In the genomic region with DNA sequence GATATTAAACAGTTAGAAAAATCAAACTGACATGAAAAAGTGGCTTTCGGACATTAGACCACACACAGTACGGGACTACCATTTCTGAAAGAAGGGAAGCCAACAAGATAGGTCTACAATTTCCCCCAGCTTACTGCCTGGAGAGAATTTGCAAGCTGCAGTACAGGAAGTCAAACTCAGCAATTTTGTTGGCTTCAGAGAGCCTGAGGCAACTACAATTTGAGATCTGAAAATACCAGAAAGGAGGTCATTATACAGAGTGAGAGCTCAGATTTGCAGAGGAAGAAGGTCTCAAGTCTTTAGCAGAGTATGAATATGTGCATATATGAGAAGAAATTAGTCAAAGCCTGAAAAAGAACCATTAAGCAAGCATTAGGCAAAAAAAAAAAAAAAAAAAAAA, we compare ENCODE assay signal across 16 cellular contexts.
DNase-seq lines count a peak whose midpoint lies in the region; ATAC-seq, FAIRE-seq and TF ChIP-seq lines count a peak whose summit lies in the region.
"Had no signal": no experiment of that assay in that cellular context is flagged by ENCODE, and none has a peak within 500 bp of the region (broad histone marks: within the 10 kb centered on the region; RNA-seq: fewer than 3 reads in every experiment).

No MANE protein-coding gene starts in this region.

- no peak overlapping the region for H3K9ac ChIP-seq in IMR-90 (ENCODE audit: low read depth, low read length)

- BruUV-seq in IMR-90 (replicated peaks; lab: Mats Ljungman, UMichigan), result no TSS peak

- H3K4me3 Mint-ChIP-seq in osteocyte (ENCODE audit: unreplicated experiment), result peak overlapping the region; percentile 6
- no peak overlapping the region for H3K4me3 Mint-ChIP-seq in activated CD4-positive, alpha-beta memory T cell treated with anti-CD3 and anti-CD28 coated beads for 36 hours
- H3K4me3 Mint-ChIP-seq: activated CD4-positive, alpha-beta memory T cell treated with anti-CD3 and anti-CD28 coated beads, Interleukin-2, amount 10 ng/mL, durations not matched to agents 7 days and 5 days; activated T-cell treated with anti-CD3 and anti-CD28 coated beads, Interleukin-2, amount 50 U/mL, for 72 hours; endodermal cell; H9; naive thymus-derived CD8-positive, alpha-beta T cell had no signal

- H3K18ac ChIP-seq in IMR-90 (ENCODE audit: low read depth, low read length), result peak overlapping the region; percentile 6; the same call in 1 of the 2 replicates

- H4K5ac ChIP-seq in IMR-90 (ENCODE audit: low read depth, low read length), result no peak overlapping the region

- TF ChIP-seq CTCF in IMR-90 (conservative IDR thresholded peaks at IDR 0.05; ENCODE audit: low read depth, low read length), result no peak
- no peak for TF ChIP-seq CTCF in bronchial epithelial cell (IDR thresholded peaks at IDR 0.05; ENCODE audit: insufficient read depth, low read length, severe bottlenecking)
- TF ChIP-seq CTCF in osteocyte (IDR thresholded peaks at IDR 0.05), result no peak
- no peak for TF ChIP-seq CTCF in prostate gland (IDR thresholded peaks at IDR 0.05)

- H3K79me1 ChIP-seq in IMR-90 (ENCODE audit: low read depth in 1 of 2, low read length in 2 of 2), result peaks cover 3 to 13% of the 10 kb centered on the region in 2 experiments; a peak in 2 of 4 replicates

- TF ChIP-seq RAD21 in IMR-90 (IDR thresholded peaks at IDR 0.05; ENCODE audit: low read length), result no peak

- CTCF ChIA-PET in IMR-90 (lab: Yijun Ruan, JAX), result no interaction called here
- CTCF ChIA-PET in activated CD4-positive, alpha-beta memory T cell treated with anti-CD3 and anti-CD28 coated beads for 36 hours (lab: Charles Lee), result interaction anchor here (0.6 to 1.8 kb wide), 2 partner anchors 9 to 57 kb away, joined by 3 to 5 read pairs; no protein-coding TSS in a partner anchor

- H2AFZ ChIP-seq in IMR-90 (replicated peaks; ENCODE audit: low read length, poor library complexity), result no peak overlapping the region

- peak; percentile 47 for ATAC-seq in GM18861 (IDR thresholded peaks at IDR 0.05; ENCODE audit: unreplicated experiment)
- 0 out of 2 replicates have a peak, but pooled peaks have one; percentile 25 for ATAC-seq in IMR-90 (ENCODE audit: low read depth)
- ATAC-seq in HG03565 (IDR thresholded peaks at IDR 0.05; ENCODE audit: unreplicated experiment), result no peak
- ATAC-seq: activated T-cell treated with anti-CD3 and anti-CD28 coated beads, Interleukin-2, amount 50 U/mL, for 72 hours; lower lobe of right lung; naive thymus-derived CD8-positive, alpha-beta T cell had no signal

- H3K4me1 ChIP-seq in IMR-90 (ENCODE audit: control insufficient read depth, insufficient read depth, low read length), result peaks cover 14% of the 10 kb centered on the region
- no peaks in the 10 kb centered on the region for H3K4me1 ChIP-seq in prostate gland (replicated peaks)
- H3K4me1 ChIP-seq: lower lobe of right lung had no signal

- H3K27ac Mint-ChIP-seq in osteocyte (ENCODE audit: unreplicated experiment), result peak overlapping the region; percentile 91
- no peak overlapping the region for H3K27ac Mint-ChIP-seq in activated CD4-positive, alpha-beta memory T cell treated with anti-CD3 and anti-CD28 coated beads for 36 hours
- H3K27ac Mint-ChIP-seq: activated CD4-positive, alpha-beta memory T cell treated with anti-CD3 and anti-CD28 coated beads, Interleukin-2, amount 10 ng/mL, durations not matched to agents 7 days and 5 days; activated T-cell treated with anti-CD3 and anti-CD28 coated beads, Interleukin-2, amount 50 U/mL, for 72 hours; endodermal cell had no signal

- no peaks in the 10 kb centered on the region for H3K9me1 ChIP-seq in IMR-90 (ENCODE audit: insufficient read depth, low read length)

- 100% methylated on average over 2 of the region's 2 CpGs; no CpG with 5 or more reads in 1 of the 2 experiments for WGBS in IMR-90 (ENCODE audit: extremely low coverage in 2 of 2, insufficient read length in 1 of 2), 2 experiments
- 92% methylated on average over 2 of the region's 2 CpGs for WGBS in prostate gland

- TF ChIP-seq POLR2A in IMR-90 (IDR thresholded peaks at IDR 0.05; ENCODE audit: low read depth, low read length) (no peak), prostate gland (IDR thresholded peaks at IDR 0.05) (no peak)

- H3K23ac ChIP-seq in IMR-90 (ENCODE audit: low read depth, low read length), result no peak overlapping the region

- POLR2A ChIA-PET in IMR-90 (lab: Charles Lee; ENCODE audit: unreplicated experiment), result no interaction called here
- POLR2A ChIA-PET in activated CD4-positive, alpha-beta memory T cell treated with anti-CD3 and anti-CD28 coated beads for 36 hours (lab: Charles Lee), result no interaction called here

- H3K36me3 Mint-ChIP-seq in osteocyte (ENCODE audit: unreplicated experiment), result peaks cover 14% of the 10 kb centered on the region
- H3K36me3 Mint-ChIP-seq in activated CD4-positive, alpha-beta memory T cell treated with anti-CD3 and anti-CD28 coated beads for 36 hours, result peaks cover 40% of the 10 kb centered on the region

- H3K56ac ChIP-seq in IMR-90 (ENCODE audit: extremely low read depth, insufficient read depth, low read length), result no peak overlapping the region

- 0 out of 2 replicates have a peak overlapping the region, but pooled peaks have one; percentile 1 for H3K4ac ChIP-seq in IMR-90 (ENCODE audit: low read depth, low read length)

- no peak for FAIRE-seq in bronchial epithelial cell (lab: Jason Lieb, UNC)

- H2BK120ac ChIP-seq in IMR-90 (ENCODE audit: low read depth, low read length), result no peak overlapping the region

- no peak overlapping the region for H2BK15ac ChIP-seq in IMR-90 (ENCODE audit: low read depth, low read length)

- no peaks in the 10 kb centered on the region for H4K20me1 ChIP-seq in IMR-90 (ENCODE audit: insufficient read depth, low read length)

- no peak overlapping the region; the same call in 1 of the 2 replicates for H2BK20ac ChIP-seq in IMR-90 (ENCODE audit: low read depth, low read length)

- in situ Hi-C loops in IMR-90 (cut with MboI; ENCODE audit: low sequenced_read_pairs), result no loop called here

- no peak overlapping the region for H3K27ac ChIP-seq in IMR-90 (ENCODE audit: insufficient read depth, low read length)
- H3K27ac ChIP-seq in prostate gland, result no peak overlapping the region
- H3K27ac ChIP-seq: lower lobe of right lung had no signal

- H3K27me3 Mint-ChIP-seq in osteocyte (ENCODE audit: unreplicated experiment), result no peaks in the 10 kb centered on the region
- H3K27me3 Mint-ChIP-seq in activated CD4-positive, alpha-beta memory T cell treated with anti-CD3 and anti-CD28 coated beads for 36 hours, result no peaks in the 10 kb centered on the region
- H3K27me3 Mint-ChIP-seq: activated CD4-positive, alpha-beta memory T cell treated with anti-CD3 and anti-CD28 coated beads, Interleukin-2, amount 10 ng/mL, durations not matched to agents 7 days and 5 days; naive thymus-derived CD8-positive, alpha-beta T cell had no signal

- no peak overlapping the region for H4K91ac ChIP-seq in IMR-90 (ENCODE audit: insufficient read depth, low read depth, low read length)

- no peak overlapping the region; the same call in 1 of the 2 replicates for H3K4me2 ChIP-seq in IMR-90 (ENCODE audit: low read depth, low read length)

- intact Hi-C loops in IMR-90 (cut with micrococcal nuclease), result no loop called here
- intact Hi-C loops in activated CD4-positive, alpha-beta memory T cell treated with anti-CD3 and anti-CD28 coated beads for 36 hours (cut with micrococcal nuclease), result no loop called here
- intact Hi-C loops in prostate gland (cut with DNase I), result no loop called here

- H3K9me3 ChIP-seq in IMR-90 (ENCODE audit: control insufficient read depth, insufficient read depth, low read length), result no peaks in the 10 kb centered on the region
- no peaks in the 10 kb centered on the region for H3K9me3 ChIP-seq in prostate gland
- H3K9me3 ChIP-seq: lower lobe of right lung had no signal

- H3K4me1 Mint-ChIP-seq in osteocyte (ENCODE audit: unreplicated experiment), result peaks cover 81% of the 10 kb centered on the region
- H3K4me1 Mint-ChIP-seq in activated CD4-positive, alpha-beta memory T cell treated with anti-CD3 and anti-CD28 coated beads for 36 hours (ENCODE audit: low read depth), result peaks cover 2% of the 10 kb centered on the region

- no peak overlapping the region for H2BK5ac ChIP-seq in IMR-90 (ENCODE audit: low read depth, low read length, poor library complexity, severe bottlenecking)

- dilution Hi-C loops in IMR-90 (cut with HindIII; ENCODE audit: low sequenced_read_pairs, unreplicated experiment), result no loop called here

- H2AK9ac ChIP-seq in IMR-90 (replicated peaks; ENCODE audit: low read depth, low read length, poor library complexity), result no peak overlapping the region

- H3K27me3 ChIP-seq in IMR-90 (ENCODE audit: control insufficient read depth, insufficient read depth, low read length), result no peaks in the 10 kb centered on the region
- no peaks in the 10 kb centered on the region for H3K27me3 ChIP-seq in bronchial epithelial cell (ENCODE audit: control insufficient read depth, insufficient read depth, low read length)
- no peaks in the 10 kb centered on the region for H3K27me3 ChIP-seq in prostate gland (replicated peaks; ENCODE audit: insufficient read depth)

- H3K4me3 ChIP-seq in IMR-90 (ENCODE audit: insufficient read depth, low read depth, low read length) (no peak overlapping the region), bronchial epithelial cell (ENCODE audit: low read depth, low read length) (no peak overlapping the region), prostate gland (no peak overlapping the region)
- H3K4me3 ChIP-seq: lower lobe of right lung had no signal

- H3K36me3 ChIP-seq in IMR-90 (ENCODE audit: control insufficient read depth, insufficient read depth, low read length) (no peaks in the 10 kb centered on the region), bronchial epithelial cell (ENCODE audit: control insufficient read depth, insufficient read depth, low read length) (no peaks in the 10 kb centered on the region), prostate gland (no peaks in the 10 kb centered on the region)
- H3K36me3 ChIP-seq: lower lobe of right lung had no signal

- no peaks in the 10 kb centered on the region for H3K9me3 Mint-ChIP-seq in osteocyte (ENCODE audit: unreplicated experiment)
- H3K9me3 Mint-ChIP-seq in activated CD4-positive, alpha-beta memory T cell treated with anti-CD3 and anti-CD28 coated beads for 36 hours, result no peaks in the 10 kb centered on the region
- H3K9me3 Mint-ChIP-seq: activated CD4-positive, alpha-beta memory T cell treated with anti-CD3 and anti-CD28 coated beads, Interleukin-2, amount 10 ng/mL, durations not matched to agents 7 days and 5 days; activated T-cell treated with anti-CD3 and anti-CD28 coated beads, Interleukin-2, amount 50 U/mL, for 72 hours; endodermal cell; H9; naive thymus-derived CD8-positive, alpha-beta T cell had no signal

- H2AK5ac ChIP-seq in IMR-90 (ENCODE audit: low read depth, low read length), result no peak overlapping the region

- DNase-seq in IMR-90 (peak; percentile 18), bronchial epithelial cell (ENCODE audit: low read depth) (peak; percentile 19), osteocyte (ENCODE audit: extremely low spot score, unreplicated experiment) (no peak), NCI-H1092 treated with DMSO at 0.1 percent for 48 hours (lab: John Stamatoyannopoulos, UW) (no peak), prostate gland (ENCODE audit: low spot score) (no peak)
- no peak for DNase-seq in activated CD4-positive, alpha-beta memory T cell treated with anti-CD3 and anti-CD28 coated beads for 36 hours
- DNase-seq: activated CD4-positive, alpha-beta memory T cell treated with anti-CD3 and anti-CD28 coated beads, Interleukin-2, amount 10 ng/mL, durations not matched to agents 7 days and 5 days; activated T-cell treated with anti-CD3 and anti-CD28 coated beads, Interleukin-2, amount 50 U/mL, for 72 hours; AML-193; central memory CD4-positive, alpha-beta T cell; endodermal cell; H9; lower lobe of right lung; naive thymus-derived CD8-positive, alpha-beta T cell had no signal

- H3K14ac ChIP-seq in IMR-90 (replicated peaks; ENCODE audit: low read depth, low read length), result peak overlapping the region; percentile 83; the same call in 1 of the 2 replicates

- no peak overlapping the region for H4K8ac ChIP-seq in IMR-90 (ENCODE audit: low read depth in 2 of 2, low read length in 2 of 2)

Comparison
In these comparisons a context has a peak if more than half of its experiments do, and no peak if none do; other contexts are left out.
1. DNase-seq: peak in IMR-90 (single experiment) and bronchial epithelial cell (single experiment); none in osteocyte (single experiment), NCI-H1092 treated with DMSO at 0.1 percent for 48 hours (single experiment), activated CD4-positive, alpha-beta memory T cell treated with anti-CD3 and anti-CD28 coated beads for 36 hours (single experiment) and prostate gland (single experiment).